Comparison of ENCODE assay signal across 9 cellular contexts in the genomic region with DNA sequence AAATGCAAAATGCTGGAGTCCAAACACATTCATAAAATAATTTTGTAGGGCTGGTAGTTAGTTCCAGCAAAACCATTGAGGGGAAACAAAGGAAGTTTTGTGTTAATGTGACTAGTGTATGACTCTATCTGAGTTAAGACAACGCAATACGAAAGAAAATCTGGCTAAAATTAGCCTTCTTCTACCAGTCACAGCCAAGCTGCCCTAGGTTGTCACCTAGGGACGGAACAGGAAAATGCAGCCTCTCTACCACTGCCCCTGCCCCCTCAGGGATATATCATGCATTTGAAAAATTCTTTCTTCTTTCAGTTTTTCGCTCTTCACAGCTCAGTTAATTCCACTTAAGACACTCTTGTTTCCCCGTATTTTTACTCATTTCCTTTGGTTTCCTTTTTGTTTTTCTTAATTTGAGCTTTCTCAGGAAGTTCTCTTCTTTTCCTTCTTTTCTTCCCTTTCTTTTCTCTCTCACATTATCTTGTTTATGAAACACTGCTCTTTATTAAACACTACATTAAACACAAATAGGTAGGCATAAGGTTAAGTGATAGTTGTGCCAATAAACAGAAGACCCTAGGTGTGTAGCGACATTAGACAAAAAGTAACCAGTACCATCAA. TPM values are rescaled to one million over a fixed set of nuclear protein-coding genes. Genes with fewer than 3 reads are reported as not detected.
DNase-seq lines count a peak whose midpoint lies in the region; ATAC-seq, FAIRE-seq and TF ChIP-seq lines count a peak whose summit lies in the region.
"Had no signal": no experiment of that assay in that cellular context is flagged by ENCODE, and none has a peak within 500 bp of the region (broad histone marks: within the 10 kb centered on the region; RNA-seq: fewer than 3 reads in every experiment).

No MANE protein-coding gene starts in this region.

- peaks cover 17% of the 10 kb centered on the region for H3K4me1 ChIP-seq in A549
- H3K4me1 ChIP-seq in endodermal cell (ENCODE audit: control insufficient read depth, insufficient read depth, low read length), result no peaks in the 10 kb centered on the region
- no peaks in the 10 kb centered on the region for H3K4me1 ChIP-seq in vagina

- TF ChIP-seq EP300 in A549 (IDR thresholded peaks at IDR 0.05), result no peak

- H3K4me3 ChIP-seq in A549 (no peak overlapping the region), endodermal cell (ENCODE audit: low read length) (no peak overlapping the region), vagina (no peak overlapping the region)

- H3K9me3 ChIP-seq in A549 (0 out of 3 replicates have a peak, but pooled peaks cover 15% of the 10 kb centered on the region), endodermal cell (ENCODE audit: control insufficient read depth, low read length) (no peaks in the 10 kb centered on the region), vagina (no peaks in the 10 kb centered on the region)

- TF ChIP-seq POLR2A in A549 (IDR thresholded peaks at IDR 0.05; ENCODE audit: low read length) (no peak), vagina (IDR thresholded peaks at IDR 0.05) (no peak)

- CTCF ChIA-PET in A549 (lab: Yijun Ruan, JAX), result interaction anchor here (0.8 to 1.5 kb wide), 6 partner anchors 9 to 362 kb away, joined by 3 to 5 read pairs (median 4); no protein-coding TSS in a partner anchor

- TF ChIP-seq CTCF in A549 (IDR thresholded peaks at IDR 0.05), result peak; percentile 31; the same call in 2 of the 3 replicates
- peak; percentile 76 for TF ChIP-seq CTCF in endodermal cell (conservative IDR thresholded peaks at IDR 0.05)
- TF ChIP-seq CTCF in osteocyte (IDR thresholded peaks at IDR 0.05), result peak; percentile 69
- TF ChIP-seq CTCF in vagina (IDR thresholded peaks at IDR 0.05), result no peak

- H3K27ac ChIP-seq in A549 (peak overlapping the region in 1 of 2 experiments; percentile 83; a peak in 2 of 6 replicates), endodermal cell (ENCODE audit: low read depth, low read length) (no peak overlapping the region), vagina (no peak overlapping the region)

- intact Hi-C loops in vagina (cut with DNase I), result no loop called here

- H3K27me3 Mint-ChIP-seq in endodermal cell (ENCODE audit: insufficient read depth) (peaks cover 17% of the 10 kb centered on the region), osteocyte (ENCODE audit: unreplicated experiment) (no peaks in the 10 kb centered on the region)

- H3K9ac ChIP-seq in endodermal cell (ENCODE audit: extremely low read depth, low read length, poor library complexity, severe bottlenecking), result no peak overlapping the region

- POLR2A ChIA-PET in A549 (lab: Yijun Ruan, JAX), result no interaction called here

- H3K4me1 Mint-ChIP-seq in endodermal cell (peaks cover 13% of the 10 kb centered on the region), osteocyte (ENCODE audit: unreplicated experiment) (peaks cover 5% of the 10 kb centered on the region)

- WGBS in A549 (ENCODE audit: missing lambda C conversion rate), result 70% methylated on average over 6 of the region's 6 CpGs
- WGBS in endodermal cell (ENCODE audit: insufficient coverage in 1 of 2, insufficient read length in 1 of 2), 2 experiments, result 38 to 61% methylated on average over 5 to 6 of the region's 6 CpGs

- no peak overlapping the region for H3K4me3 Mint-ChIP-seq in endodermal cell
- H3K4me3 Mint-ChIP-seq in osteocyte (ENCODE audit: unreplicated experiment), result no peak overlapping the region

- no peak overlapping the region for H3K4me2 ChIP-seq in A549

- H3K27me3 ChIP-seq in endodermal cell (ENCODE audit: control insufficient read depth, insufficient read depth, low read length, poor library complexity, severe bottlenecking), result peaks cover 5% of the 10 kb centered on the region
- H3K27me3 ChIP-seq in vagina, result no peaks in the 10 kb centered on the region

- H3K9me3 Mint-ChIP-seq in endodermal cell, result peaks cover 9% of the 10 kb centered on the region
- peaks cover 7% of the 10 kb centered on the region for H3K9me3 Mint-ChIP-seq in osteocyte (ENCODE audit: unreplicated experiment)

- H3K36me3 Mint-ChIP-seq in endodermal cell (ENCODE audit: low read depth) (no peaks in the 10 kb centered on the region), osteocyte (ENCODE audit: unreplicated experiment) (no peaks in the 10 kb centered on the region)

- ATAC-seq in A549 (peak; percentile 87 to 89; a peak in 5 of 6 replicates), GM18520 (IDR thresholded peaks at IDR 0.05; ENCODE audit: unreplicated experiment) (peak; percentile 55), GM19397 (IDR thresholded peaks at IDR 0.05; ENCODE audit: unreplicated experiment) (no peak)

- H3K36me3 ChIP-seq in endodermal cell (ENCODE audit: control insufficient read depth, insufficient read depth, low read length) (no peaks in the 10 kb centered on the region), vagina (no peaks in the 10 kb centered on the region)

- no peak for FAIRE-seq in A549 (lab: Jason Lieb, UNC)
- FAIRE-seq: GM18507 had no signal

- no peak overlapping the region for H3K27ac Mint-ChIP-seq in endodermal cell
- no peak overlapping the region for H3K27ac Mint-ChIP-seq in osteocyte (ENCODE audit: unreplicated experiment)

- DNase-seq in A549 (ENCODE audit: low read depth in 1 of 2, low spot score in 1 of 2) (peak in 1 of 2 experiments; percentile 25), NAMALWA (ENCODE audit: low spot score) (peak; percentile 25), endodermal cell (peak; percentile 58), osteocyte (ENCODE audit: extremely low spot score, unreplicated experiment) (no peak), vagina (ENCODE audit: extremely low spot score in 2 of 2) (no peak), mesenteric fat pad (ENCODE audit: low spot score) (no peak)

- peak; percentile 48 to 50 for TF ChIP-seq RAD21 in A549 (conservative IDR thresholded peaks at IDR 0.05 in 1 of 2, IDR thresholded peaks at IDR 0.05 in 1 of 2)

TF ChIP-seq in A549, 52 proteins besides CTCF, POLR2A, EP300 and RAD21:
- TF ChIP-seq BHLHE40 (IDR thresholded peaks at IDR 0.05; ENCODE audit: low read depth, low read length) (no peak), SMC3 (IDR thresholded peaks at IDR 0.05) (peak; percentile 48; the same call in 2 of the 3 replicates), PBX3 (IDR thresholded peaks at IDR 0.05) (no peak), GATA3 (IDR thresholded peaks at IDR 0.05; ENCODE audit: borderline replicate concordance) (no peak)
- TF ChIP-seq, protein P1, sequence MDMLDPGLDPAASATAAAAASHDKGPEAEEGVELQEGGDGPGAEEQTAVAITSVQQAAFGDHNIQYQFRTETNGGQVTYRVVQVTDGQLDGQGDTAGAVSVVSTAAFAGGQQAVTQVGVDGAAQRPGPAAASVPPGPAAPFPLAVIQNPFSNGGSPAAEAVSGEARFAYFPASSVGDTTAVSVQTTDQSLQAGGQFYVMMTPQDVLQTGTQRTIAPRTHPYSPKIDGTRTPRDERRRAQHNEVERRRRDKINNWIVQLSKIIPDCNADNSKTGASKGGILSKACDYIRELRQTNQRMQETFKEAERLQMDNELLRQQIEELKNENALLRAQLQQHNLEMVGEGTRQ (IDR thresholded peaks at IDR 0.05), result no peak

RNA-seq across cellular contexts. Expression of gene KIRREL3, which starts 30.6 kb away (rescaled TPM):
- polyA plus RNA-seq in A549 (2011; rRNA removed), result 3.0 and 3.1 TPM in 2 replicates
- 6.3 and 8.3 TPM in 2 replicates for polyA plus RNA-seq in A549 (2012; cell fraction: cytosol; rRNA removed)
- 24.5 and 25.4 TPM in 2 replicates for polyA plus RNA-seq in A549 (2012; cell fraction: nucleus; rRNA removed)
- polyA plus RNA-seq in A549 (2017; fragmentation: RNase III; extraction: RNeasy Plus Mini Kit Qiagen cat#74134 plus additional on column Dnase treatment), result 11.0 to 11.7 TPM (median 11.5 TPM) in 3 replicates
- polyA minus RNA-seq in A549 (2011; rRNA and poly(A)+ RNA removed), result 5.1 and 8.7 TPM in 2 replicates
- total RNA-seq in endodermal cell, result 1 to 10 TPM; 1.1 to 1.4 TPM
- polyA plus RNA-seq in endodermal cell (2013, experiment 1 of 2), result 2.8 TPM
- polyA plus RNA-seq in endodermal cell (2013, experiment 2 of 2), result 4.0 TPM
- 1.2 and 1.9 TPM in 2 replicates for total RNA-seq in osteocyte
- total RNA-seq in vagina, result not detected
- 0.13 TPM for total RNA-seq in mesenteric fat pad

Comparison
In these comparisons a context has a peak if more than half of its experiments do, and no peak if none do; other contexts are left out.
1. DNase-seq: peak in NAMALWA (single experiment) and endodermal cell (single experiment); none in osteocyte (single experiment), vagina (0 of 2) and mesenteric fat pad (single experiment).
2. CTCF ChIP-seq: peak in A549 (single experiment), endodermal cell (single experiment) and osteocyte (single experiment); none in vagina (0 of 3).